Comparison of ENCODE assay signal across 12 cellular contexts in the genomic region with DNA sequence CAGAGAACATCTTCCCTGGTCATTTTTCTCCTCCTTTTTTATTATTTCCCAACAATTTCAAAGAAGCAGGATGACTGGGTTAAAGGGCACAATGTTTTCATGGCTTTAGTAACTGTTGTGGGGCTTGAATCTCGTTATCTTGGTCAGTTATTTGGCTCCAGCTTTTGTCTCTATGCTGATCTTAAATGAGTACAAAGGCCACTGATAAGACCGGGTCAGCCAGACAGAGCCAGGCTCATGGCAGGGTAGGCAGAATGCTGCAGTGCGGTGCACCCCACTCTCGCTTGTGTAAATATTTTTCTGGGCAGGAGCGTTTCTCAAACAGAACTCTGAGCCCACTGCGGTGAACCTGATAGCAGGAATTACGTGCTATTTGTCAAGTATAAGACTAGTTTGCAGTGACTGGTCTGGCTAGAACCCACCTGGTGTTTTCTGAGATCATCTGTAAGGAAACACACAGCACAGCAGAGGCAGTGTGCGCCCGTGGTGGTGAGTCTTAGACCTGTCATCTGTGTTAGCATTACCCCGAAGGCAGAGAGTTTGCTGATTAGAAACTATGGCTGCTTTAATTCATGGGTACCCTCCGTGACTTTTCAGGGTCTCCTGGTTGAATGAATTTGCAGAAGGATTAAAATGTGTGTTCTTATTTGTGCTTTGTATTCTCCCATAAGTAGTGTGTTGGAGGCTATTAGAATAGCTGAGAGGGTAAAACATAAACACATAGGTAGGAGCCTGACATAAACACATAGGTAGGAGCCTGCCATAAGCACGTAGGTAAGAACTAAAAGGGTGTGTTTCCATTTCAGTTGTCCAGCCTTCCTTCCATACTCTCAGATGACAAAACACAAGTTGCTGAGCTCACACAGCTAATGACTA.
DNase-seq lines count a peak whose midpoint lies in the region; ATAC-seq and TF ChIP-seq lines count a peak whose summit lies in the region.
"Had no signal": no experiment of that assay in that cellular context is flagged by ENCODE, and none has a peak within 500 bp of the region (broad histone marks: within the 10 kb centered on the region; RNA-seq: fewer than 3 reads in every experiment).

No MANE protein-coding gene starts in this region.

- H3K27ac Mint-ChIP-seq in activated naive CD4-positive, alpha-beta T cell treated with anti-CD3 and anti-CD28 coated beads, Interleukin-2, amount 50 U/mL, for 72 hours: no peak overlapping the region
- H3K27ac Mint-ChIP-seq: activated naive CD8-positive, alpha-beta T cell treated with anti-CD3 and anti-CD28 coated beads, Interleukin-2, amount 50 U/mL, for 24 hours had no signal

- H3K9me3 ChIP-seq in HUES6 (ENCODE audit: control insufficient read depth, insufficient read depth, low read depth, low read length) (no peaks in the 10 kb centered on the region; the same call in 1 of the 2 replicates), stomach (no peaks in the 10 kb centered on the region)

- peaks cover 18% of the 10 kb centered on the region for H3K4me1 ChIP-seq in HUES6 (ENCODE audit: control insufficient read depth, insufficient read depth, low read length)
- peaks cover 0 to 51% (median 31%) of the 10 kb centered on the region in 4 donors for H3K4me1 ChIP-seq in stomach

- no peak for TF ChIP-seq CTCF in stomach (IDR thresholded peaks at IDR 0.05)

- WGBS in stomach, 5 donors: 21 to 49% (median 33%) methylated on average over 12 of the region's 12 CpGs

- TF ChIP-seq EP300 in stomach (IDR thresholded peaks at IDR 0.05): no peak

- H3K27ac ChIP-seq in HUES6 (ENCODE audit: low read depth, low read length) (0 out of 2 replicates have a peak overlapping the region, but pooled peaks have one; percentile 20), cingulate gyrus (ENCODE audit: low read depth, low read length) (peak overlapping the region; percentile 50), stomach (peak overlapping the region; percentile 68 to 74 (median 69))

- no peaks in the 10 kb centered on the region for H3K36me3 ChIP-seq in HUES6 (ENCODE audit: control insufficient read depth, insufficient read depth, low read length)
- no peaks in the 10 kb centered on the region for H3K36me3 ChIP-seq in stomach

- no peaks in the 10 kb centered on the region for H3K36me3 Mint-ChIP-seq in activated naive CD4-positive, alpha-beta T cell treated with anti-CD3 and anti-CD28 coated beads, Interleukin-2, amount 50 U/mL, for 72 hours

- no peaks in the 10 kb centered on the region for H3K9me3 Mint-ChIP-seq in activated naive CD4-positive, alpha-beta T cell treated with anti-CD3 and anti-CD28 coated beads, Interleukin-2, amount 50 U/mL, for 72 hours
- H3K9me3 Mint-ChIP-seq: activated naive CD8-positive, alpha-beta T cell treated with anti-CD3 and anti-CD28 coated beads, Interleukin-2, amount 50 U/mL, for 24 hours had no signal

- TF ChIP-seq POLR2A in stomach (IDR thresholded peaks at IDR 0.05): no peak

- ATAC-seq in left colon: peak; percentile 94
- no peak for ATAC-seq in HG02588 (IDR thresholded peaks at IDR 0.05; ENCODE audit: unreplicated experiment)
- no peak for ATAC-seq in GM18519 (IDR thresholded peaks at IDR 0.05; ENCODE audit: low FRiP score, unreplicated experiment)
- ATAC-seq in activated naive CD4-positive, alpha-beta T cell treated with anti-CD3 and anti-CD28 coated beads, Interleukin-2, amount 50 U/mL, for 72 hours: no peak
- ATAC-seq: activated naive CD8-positive, alpha-beta T cell treated with anti-CD3 and anti-CD28 coated beads, Interleukin-2, amount 50 U/mL, for 24 hours had no signal

- DNase-seq in left colon: peak; percentile 47 to 65
- DNase-seq in stomach: peak; percentile 81
- DNase-seq in AG08396 (ENCODE audit: low spot score): no peak
- DNase-seq in activated naive CD4-positive, alpha-beta T cell treated with anti-CD3 and anti-CD28 coated beads, Interleukin-2, amount 50 U/mL, for 72 hours (ENCODE audit: low spot score in 2 of 2): no peak
- DNase-seq: activated CD4-positive, alpha-beta T cell treated with anti-CD3 and anti-CD28 coated beads, Interleukin-2, amount 50 U/mL, for 4 hours; activated naive CD8-positive, alpha-beta T cell treated with anti-CD3 and anti-CD28 coated beads, Interleukin-2, amount 50 U/mL, for 24 hours; NCI-H1694 treated with DMSO at 0.1 percent for 48 hours; SHP77 had no signal

- no peak overlapping the region for H3K4me3 ChIP-seq in HUES6 (ENCODE audit: low read depth, low read length)
- peak overlapping the region in 1 of 4 donors; percentile 15 for H3K4me3 ChIP-seq in stomach

- H3K9ac ChIP-seq in HUES6 (ENCODE audit: low read length): no peak overlapping the region

- intact Hi-C loops in left colon (cut with DNase I, micrococcal nuclease) (no loop called here), stomach (cut with DNase I; ENCODE audit: low total_unique reads) (no loop called here)

- H3K27me3 ChIP-seq in HUES6 (ENCODE audit: control insufficient read depth, insufficient read depth, low read length) (no peaks in the 10 kb centered on the region), stomach (no peaks in the 10 kb centered on the region)

Comparison
In these comparisons a context has a peak if more than half of its experiments do, and no peak if none do; other contexts are left out.
1. DNase-seq: peak in left colon (2 of 2) and stomach (single experiment); none in AG08396 (single experiment) and activated naive CD4-positive, alpha-beta T cell treated with anti-CD3 and anti-CD28 coated beads, Interleukin-2, amount 50 U/mL, for 72 hours (0 of 2).
2. Peak in every context shown above with its lines, with median percentiles within 50 percentile points of each other: H3K27ac ChIP-seq.